19 cellular contexts compared by ENCODE assay signal in genomic region chr1:165880993-165881392, GRCh38. TPM values are rescaled to one million over a fixed set of nuclear protein-coding genes. Genes with fewer than 3 reads are reported as not detected.
A peak's percentile ranks its signal among the peaks of the same experiment; 100 is the strongest.
DNase-seq lines count a peak whose midpoint lies in the region; ATAC-seq and TF ChIP-seq lines count a peak whose summit lies in the region.
"Had no signal": no experiment of that assay in that cellular context is flagged by ENCODE, and none has a peak within 500 bp of the region (broad histone marks: within the 10 kb centered on the region; RNA-seq: fewer than 3 reads in every experiment).

No MANE protein-coding gene starts in this region.

- no peak overlapping the region for H3K4me2 ChIP-seq in GM23338

- ATAC-seq in GM23338: no peak
- ATAC-seq in GM21717 (IDR thresholded peaks at IDR 0.05; ENCODE audit: unreplicated experiment): no peak

- peaks cover 66% of the 10 kb centered on the region for H4K20me1 ChIP-seq in GM23338 (replicated peaks; ENCODE audit: insufficient read depth)

- peaks cover 6% of the 10 kb centered on the region; the same call in 1 of the 2 replicates for H3K36me3 ChIP-seq in GM23338 (ENCODE audit: insufficient read depth)
- H3K36me3 ChIP-seq in A673 (ENCODE audit: insufficient read depth, low read length, poor library complexity, severe bottlenecking): no peaks in the 10 kb centered on the region
- H3K36me3 ChIP-seq: HAP-1 had no signal

- POLR2A ChIA-PET in HEK293T (lab: Yijun Ruan, JAX) (interaction anchor here (0.9 kb wide), 1 partner anchor 112 kb away, joined by 4 read pairs; the partner anchor contains the start of gene TMCO1), A673 (lab: Charles Lee; ENCODE audit: low non-redundant PET) (no interaction called here)

- H3K27ac ChIP-seq in GM23338 (ENCODE audit: low read depth) (peak overlapping the region; percentile 6; the same call in 1 of the 2 replicates), VCaP (peak overlapping the region; percentile 58; the same call in 1 of the 2 replicates), A673 (ENCODE audit: low read depth, low read length, poor library complexity, severe bottlenecking) (no peak overlapping the region)
- H3K27ac ChIP-seq: C4-2B, HL-60 had no signal

- H3K9me3 ChIP-seq in A673 (ENCODE audit: low read depth, low read length, poor library complexity, severe bottlenecking): peaks cover 9% of the 10 kb centered on the region
- H3K9me3 ChIP-seq: HAP-1 had no signal

- peaks cover 40% of the 10 kb centered on the region for H3K4me1 Mint-ChIP-seq in GM23338
- peaks cover 52% of the 10 kb centered on the region for H3K4me1 Mint-ChIP-seq in dendritic cell treated with granulocyte-macrophage colony-stimulating factor and Interleukin-4, amounts not matched to agents 40 ng/mL and 50 ng/mL, for 4 days (ENCODE audit: low read depth)

- peaks cover 42% of the 10 kb centered on the region for H3K36me3 Mint-ChIP-seq in GM23338 (ENCODE audit: low read depth)
- H3K36me3 Mint-ChIP-seq in dendritic cell treated with granulocyte-macrophage colony-stimulating factor and Interleukin-4, amounts not matched to agents 40 ng/mL and 50 ng/mL, for 4 days (ENCODE audit: low read depth): no peaks in the 10 kb centered on the region

- H3K4me3 ChIP-seq in GM23338 (no peak overlapping the region), A673 (ENCODE audit: low read depth, low read length, poor library complexity, severe bottlenecking) (no peak overlapping the region)
- H3K4me3 ChIP-seq: HAP-1 had no signal

- no peak overlapping the region for H3K4me3 Mint-ChIP-seq in GM23338
- no peak overlapping the region for H3K4me3 Mint-ChIP-seq in dendritic cell treated with granulocyte-macrophage colony-stimulating factor and Interleukin-4, amounts not matched to agents 40 ng/mL and 50 ng/mL, for 4 days
- H3K4me3 Mint-ChIP-seq: CD4-positive, alpha-beta T cell had no signal

- H3K27me3 ChIP-seq in GM23338 (ENCODE audit: insufficient read depth): no peaks in the 10 kb centered on the region
- no peaks in the 10 kb centered on the region for H3K27me3 ChIP-seq in A673 (replicated peaks; ENCODE audit: insufficient read depth, low read depth, low read length, poor library complexity)

- H2AFZ ChIP-seq in GM23338: no peak overlapping the region

- peaks cover 3% of the 10 kb centered on the region for H3K27me3 Mint-ChIP-seq in GM23338 (ENCODE audit: insufficient read depth, low read depth, poor library complexity)
- no peaks in the 10 kb centered on the region for H3K27me3 Mint-ChIP-seq in dendritic cell treated with granulocyte-macrophage colony-stimulating factor and Interleukin-4, amounts not matched to agents 40 ng/mL and 50 ng/mL, for 4 days

- H3K9me3 Mint-ChIP-seq in GM23338: peaks cover 25% of the 10 kb centered on the region
- no peaks in the 10 kb centered on the region for H3K9me3 Mint-ChIP-seq in dendritic cell treated with granulocyte-macrophage colony-stimulating factor and Interleukin-4, amounts not matched to agents 40 ng/mL and 50 ng/mL, for 4 days
- H3K9me3 Mint-ChIP-seq: CD4-positive, alpha-beta T cell had no signal

- DNase-seq in GM23338 (ENCODE audit: low spot score): no peak
- DNase-seq in HEK293T (ENCODE audit: extremely low spot score): no peak
- DNase-seq in NCI-H69 (lab: John Stamatoyannopoulos, UW): no peak
- DNase-seq in A673 (ENCODE audit: low spot score): no peak
- DNase-seq in DMS153 treated with DMSO at 0.1 percent for 48 hours (lab: John Stamatoyannopoulos, UW; ENCODE audit: unreplicated experiment): no peak
- DNase-seq: AML-193; Caco-2; CD4-positive, alpha-beta T cell; DMS79; GF-D8; IMR-90; Karpas-422; KBM-7 had no signal

- intact Hi-C loops in dendritic cell treated with granulocyte-macrophage colony-stimulating factor and Interleukin-4, amounts not matched to agents 40 ng/mL and 50 ng/mL, for 4 days (cut with micrococcal nuclease): no loop called here
- intact Hi-C loops in A673 (cut with micrococcal nuclease; ENCODE audit: unreplicated experiment): no loop called here

- H3F3A ChIP-seq in GM23338 (replicated peaks; ENCODE audit: low read depth): no peaks in the 10 kb centered on the region

- TF ChIP-seq CTCF in GM23338 (conservative IDR thresholded peaks at IDR 0.05; ENCODE audit: low read depth in 2 of 2): no peak
- no peak for TF ChIP-seq CTCF in VCaP (conservative IDR thresholded peaks at IDR 0.05)
- TF ChIP-seq CTCF in A673 (conservative IDR thresholded peaks at IDR 0.05; ENCODE audit: low read depth, low read length): no peak

- CTCF ChIA-PET in HEK293T (lab: Yijun Ruan, JAX): interaction anchor here (0.6 kb wide), 1 partner anchor 1493 kb away, joined by 3 read pairs; no protein-coding TSS in a partner anchor
- CTCF ChIA-PET in A673 (lab: Charles Lee): no interaction called here

- H3K4me1 ChIP-seq in GM23338 (ENCODE audit: insufficient read depth) (peaks cover 35% of the 10 kb centered on the region), A673 (ENCODE audit: insufficient read depth, low read length, poor library complexity, severe bottlenecking) (no peaks in the 10 kb centered on the region)

- no peak overlapping the region; the same call in 1 of the 2 replicates for H3K27ac Mint-ChIP-seq in GM23338
- peak overlapping the region; percentile 30 for H3K27ac Mint-ChIP-seq in dendritic cell treated with granulocyte-macrophage colony-stimulating factor and Interleukin-4, amounts not matched to agents 40 ng/mL and 50 ng/mL, for 4 days
- H3K27ac Mint-ChIP-seq: CD4-positive, alpha-beta T cell had no signal

- no peaks in the 10 kb centered on the region for H3K9me2 ChIP-seq in GM23338 (ENCODE audit: insufficient read depth)

- no TSS peak for BruUV-seq in A673 (replicated peaks; lab: Mats Ljungman, UMichigan)

- peaks cover 100% of the 10 kb centered on the region for H3K79me2 ChIP-seq in GM23338 (replicated peaks; ENCODE audit: insufficient read depth)

TF ChIP-seq in GM23338, 12 proteins besides CTCF, POLR2A, EP300 and RAD21 (continues in another document):
- TF ChIP-seq EZH2 (IDR thresholded peaks at IDR 0.05; ENCODE audit: low read depth, unreplicated experiment) (no peak), EZH2phosphoT487 (IDR thresholded peaks at IDR 0.05; ENCODE audit: unreplicated experiment) (no peak), NANOG (IDR thresholded peaks at IDR 0.05; ENCODE audit: borderline replicate concordance) (no peak), CREB1 (CRISPR knock-in tag; IDR thresholded peaks at IDR 0.05; ENCODE audit: low read depth) (no peak), STAT1 (IDR thresholded peaks at IDR 0.05; ENCODE audit: unreplicated experiment) (no peak), JUNB (IDR thresholded peaks at IDR 0.05; ENCODE audit: unreplicated experiment) (no peak)

TF ChIP-seq in HEK293T, 16 proteins besides CTCF, POLR2A, EP300 and RAD21:
- TF ChIP-seq ZNF384 (IDR thresholded peaks at IDR 0.05) (peak; percentile 52; the same call in 1 of the 2 replicates), SP1 (IDR thresholded peaks at IDR 0.05) (no peak)

RNA-seq across cellular contexts. Expression of gene UCK2, which starts 53.6 kb away (rescaled TPM):
- total RNA-seq in GM23338 (2014; rRNA removed; shearing (Covaris generic)): 141 and 149 TPM in 2 replicates
- polyA plus RNA-seq in GM23338 (2016; fragmentation: Nextera tagmentation; extraction: Ambion mirVana): 101 and 104 TPM in 2 replicates
- total RNA-seq in A673 (2021): 78.7 and 84.2 TPM in 2 replicates
